ENCODE assay signal across 9 cellular contexts in the genomic region with DNA sequence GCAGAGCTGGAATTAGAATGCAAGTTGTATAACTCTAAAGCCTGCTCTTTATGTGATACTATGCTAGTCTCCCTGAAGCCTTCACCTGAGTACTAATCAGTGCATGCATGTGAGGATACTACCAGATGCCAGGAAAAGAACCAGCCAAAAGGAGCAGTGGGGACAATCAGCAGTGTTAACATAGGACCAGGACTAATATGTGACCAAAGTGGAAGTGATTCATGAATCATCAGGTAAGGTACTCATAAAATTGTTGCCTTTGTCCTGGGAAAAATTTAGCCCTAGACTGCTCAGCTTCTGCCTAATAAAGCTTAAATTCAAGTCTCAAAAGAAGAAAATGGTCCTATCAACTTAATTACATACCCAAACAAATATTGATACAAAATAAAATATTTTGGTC. TPM values are rescaled to one million over a fixed set of nuclear protein-coding genes. Genes with fewer than 3 reads are reported as not detected.
"Had no signal": no experiment of that assay in that cellular context is flagged by ENCODE, and none has a peak within 500 bp of the region (broad histone marks: within the 10 kb centered on the region; RNA-seq: fewer than 3 reads in every experiment).

No MANE protein-coding gene starts in this region.

- H3K27ac ChIP-seq: GM23248, HL-60 had no signal

- ATAC-seq: HCT116, HepG2 had no signal

- H3K9me3 ChIP-seq: HAP-1 had no signal

- H3K9me3 Mint-ChIP-seq: HFFc6 had no signal

- H3K4me3 ChIP-seq: GM23248, HAP-1 had no signal

- H3K4me1 ChIP-seq: HAP-1 had no signal

- H3K36me3 ChIP-seq: HAP-1 had no signal

- H3K9ac ChIP-seq: GM23248 had no signal

- H3K4me3 Mint-ChIP-seq: HFFc6 had no signal

- DNase-seq: GM23248, GOT3, H7, HFFc6 had no signal

- H3K27ac Mint-ChIP-seq: HFFc6 had no signal

RNA-seq across cellular contexts. Expression of gene TSLP, which starts 13.4 kb away (rescaled TPM):
- total RNA-seq: GM23248, HepG2, HFFc6, HT1080 had no signal
- polyA plus RNA-seq: GM23248, HepG2 had no signal
